In the genomic region with DNA sequence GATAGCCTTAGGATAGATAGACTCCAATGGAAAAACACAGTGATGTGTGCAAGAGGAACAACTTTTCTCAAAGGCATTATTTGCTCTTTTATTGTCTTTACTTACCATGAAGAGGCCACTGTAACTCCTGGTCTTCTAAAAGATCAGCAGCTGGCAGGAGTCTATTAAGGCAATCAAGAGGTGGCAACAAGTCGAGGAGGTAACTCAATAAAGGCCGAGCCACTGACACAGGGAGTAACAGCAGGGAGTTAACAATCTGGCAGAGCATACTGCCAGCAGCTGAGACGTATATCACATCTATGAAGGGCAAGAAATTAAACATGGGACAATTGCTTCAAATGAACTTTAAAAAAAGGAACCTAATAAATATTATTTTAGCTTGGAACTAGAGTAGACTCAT, we compare ENCODE assay signal across 1 cellular context.
TF ChIP-seq lines count a peak whose summit lies in the region.

No MANE protein-coding gene starts in this region.

TF ChIP-seq in IMR-90, 13 proteins besides CTCF, POLR2A, EP300 and RAD21 (continued from another document):
- TF ChIP-seq, protein P1, sequence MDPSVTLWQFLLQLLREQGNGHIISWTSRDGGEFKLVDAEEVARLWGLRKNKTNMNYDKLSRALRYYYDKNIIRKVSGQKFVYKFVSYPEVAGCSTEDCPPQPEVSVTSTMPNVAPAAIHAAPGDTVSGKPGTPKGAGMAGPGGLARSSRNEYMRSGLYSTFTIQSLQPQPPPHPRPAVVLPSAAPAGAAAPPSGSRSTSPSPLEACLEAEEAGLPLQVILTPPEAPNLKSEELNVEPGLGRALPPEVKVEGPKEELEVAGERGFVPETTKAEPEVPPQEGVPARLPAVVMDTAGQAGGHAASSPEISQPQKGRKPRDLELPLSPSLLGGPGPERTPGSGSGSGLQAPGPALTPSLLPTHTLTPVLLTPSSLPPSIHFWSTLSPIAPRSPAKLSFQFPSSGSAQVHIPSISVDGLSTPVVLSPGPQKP (IDR thresholded peaks at IDR 0.05; ENCODE audit: borderline replicate concordance, low read depth, low read length) = no peak
- TF ChIP-seq, protein P2, sequence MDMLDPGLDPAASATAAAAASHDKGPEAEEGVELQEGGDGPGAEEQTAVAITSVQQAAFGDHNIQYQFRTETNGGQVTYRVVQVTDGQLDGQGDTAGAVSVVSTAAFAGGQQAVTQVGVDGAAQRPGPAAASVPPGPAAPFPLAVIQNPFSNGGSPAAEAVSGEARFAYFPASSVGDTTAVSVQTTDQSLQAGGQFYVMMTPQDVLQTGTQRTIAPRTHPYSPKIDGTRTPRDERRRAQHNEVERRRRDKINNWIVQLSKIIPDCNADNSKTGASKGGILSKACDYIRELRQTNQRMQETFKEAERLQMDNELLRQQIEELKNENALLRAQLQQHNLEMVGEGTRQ (IDR thresholded peaks at IDR 0.05; ENCODE audit: low read depth, low read length) = no peak
- TF ChIP-seq MAZ (IDR thresholded peaks at IDR 0.05; ENCODE audit: borderline replicate concordance, low read depth, low read length) (no peak), RCOR1 (IDR thresholded peaks at IDR 0.05; ENCODE audit: insufficient replicate concordance, low read length) (no peak), RFX5 (IDR thresholded peaks at IDR 0.05; ENCODE audit: low read depth, low read length) (no peak), MXI1 (IDR thresholded peaks at IDR 0.05; ENCODE audit: borderline replicate concordance, low read depth, low read length) (no peak), CEBPB (IDR thresholded peaks at IDR 0.05; ENCODE audit: low read depth, low read length) (no peak), SMC3 (IDR thresholded peaks at IDR 0.05; ENCODE audit: low read depth, low read length) (no peak)
